8 cellular contexts compared by ENCODE assay signal in the genomic region with DNA sequence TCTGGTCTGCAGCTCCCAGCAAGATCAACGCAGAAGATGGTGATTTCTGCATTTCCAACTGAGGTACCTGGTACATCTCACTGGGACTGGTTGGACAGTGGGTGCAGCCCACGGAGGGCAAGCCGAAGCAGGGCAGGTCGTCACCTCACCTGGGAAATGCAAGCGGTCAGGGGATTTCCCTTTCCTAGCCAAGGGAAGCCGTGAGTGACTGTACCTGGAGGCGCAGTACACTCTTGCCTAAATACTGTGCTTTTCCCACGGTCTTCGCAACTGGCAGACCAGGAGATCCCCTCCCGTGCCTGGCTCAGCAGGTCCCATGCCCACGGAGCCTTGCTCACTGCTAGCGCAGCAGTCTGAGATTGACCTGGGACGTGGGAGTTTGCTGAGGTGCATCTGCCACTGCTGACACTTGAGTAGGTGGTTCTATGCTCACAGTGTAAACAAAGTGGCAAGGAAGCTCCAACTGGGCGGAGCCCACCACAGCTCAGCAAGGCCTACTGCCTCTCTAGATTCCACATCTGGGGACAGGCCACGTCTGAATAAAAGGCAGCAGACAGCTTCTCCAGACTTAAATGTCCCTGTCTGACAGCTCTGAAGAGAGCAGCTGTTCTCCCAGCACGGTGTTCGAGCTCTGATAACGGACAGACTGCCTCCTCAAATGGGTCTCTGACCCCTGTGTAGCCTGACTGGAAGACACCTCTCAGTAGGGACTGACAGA. TPM values are rescaled to one million over a fixed set of nuclear protein-coding genes. Genes with fewer than 3 reads are reported as not detected.
DNase-seq lines count a peak whose midpoint lies in the region; ATAC-seq and TF ChIP-seq lines count a peak whose summit lies in the region.
"Not testable (repeated sequence)": the region's sequence is repeated elsewhere in the genome, so short reads cannot be mapped to it uniquely, and the experiment has no call there.

No MANE protein-coding gene starts in this region.

- peaks cover 47% of the 10 kb centered on the region for H3K4me1 ChIP-seq in CD8-positive, alpha-beta T cell (ENCODE audit: insufficient read depth, low read length)

- H3K4me3 ChIP-seq in CD8-positive, alpha-beta T cell (ENCODE audit: low read depth, low read length): not testable (repeated sequence)

- not testable (repeated sequence) for H3K27me3 Mint-ChIP-seq in CD8-positive, alpha-beta T cell (ENCODE audit: low read depth); activated T-helper 1 cell treated with anti-CD3 and anti-CD28 coated beads, Interleukin-12 subunit alpha, Interleukin-12 subunit beta, Interleukin-2, Interleukin-4 antibody, amounts not matched to agents 30 ng/mL and 10 ng/mL and 1 ng/mL, durations not matched to agents 14 hours and 24 hours and 36 hours (ENCODE audit: insufficient read depth); activated naive CD8-positive, alpha-beta T cell treated with anti-CD3 and anti-CD28 coated beads, Interleukin-2, amount 50 U/mL, for 24 hours; memory B cell

- CTCF ChIA-PET in CD8-positive, alpha-beta T cell (lab: Charles Lee): interaction anchor here (0.9 kb wide), 1 partner anchor 50 kb away, joined by 3 read pairs; no protein-coding TSS in a partner anchor

- H3K27me3 ChIP-seq in CD8-positive, alpha-beta T cell (ENCODE audit: insufficient read depth, low read length): not testable (repeated sequence)

- not testable (repeated sequence) for H3K36me3 Mint-ChIP-seq in CD8-positive, alpha-beta T cell; activated T-helper 1 cell treated with anti-CD3 and anti-CD28 coated beads, Interleukin-12 subunit alpha, Interleukin-12 subunit beta, Interleukin-2, Interleukin-4 antibody, amounts not matched to agents 30 ng/mL and 10 ng/mL and 1 ng/mL, durations not matched to agents 14 hours and 24 hours and 36 hours (ENCODE audit: low read depth); activated naive CD8-positive, alpha-beta T cell treated with anti-CD3 and anti-CD28 coated beads, Interleukin-2, amount 50 U/mL, for 24 hours (ENCODE audit: low read depth)
- H3K36me3 Mint-ChIP-seq in memory B cell: peaks cover 17% of the 10 kb centered on the region

- intact Hi-C loops in CD8-positive, alpha-beta T cell (cut with DNase I, micrococcal nuclease): loop anchor here in 1 of 2 experiments (10.0 kb wide), 1 partner anchor 46 kb away; no protein-coding TSS in a partner anchor
- intact Hi-C loops in activated T-helper 1 cell treated with anti-CD3 and anti-CD28 coated beads, Interleukin-12 subunit alpha, Interleukin-12 subunit beta, Interleukin-2, Interleukin-4 antibody, amounts not matched to agents 30 ng/mL and 10 ng/mL and 1 ng/mL, durations not matched to agents 14 hours and 24 hours and 36 hours (cut with micrococcal nuclease): loop anchor here (1.0 to 5.0 kb wide), 5 partner anchors 28 to 178 kb away; partner anchors contain the start of genes FRYL, OCIAD1 and OCIAD2

- not testable (repeated sequence) for H3K9me3 ChIP-seq in CD8-positive, alpha-beta T cell (ENCODE audit: low read length)

- POLR2A ChIA-PET in CD8-positive, alpha-beta T cell (lab: Charles Lee): interaction anchor here (1.0 kb wide), 1 partner anchor 50 kb away, joined by 3 read pairs; no protein-coding TSS in a partner anchor

- peak overlapping the region; percentile 33 for H3K4me3 Mint-ChIP-seq in CD8-positive, alpha-beta T cell
- H3K4me3 Mint-ChIP-seq in activated T-helper 1 cell treated with anti-CD3 and anti-CD28 coated beads, Interleukin-12 subunit alpha, Interleukin-12 subunit beta, Interleukin-2, Interleukin-4 antibody, amounts not matched to agents 30 ng/mL and 10 ng/mL and 1 ng/mL, durations not matched to agents 14 hours and 24 hours and 36 hours: peak overlapping the region; percentile 59
- not testable (repeated sequence) for H3K4me3 Mint-ChIP-seq in activated naive CD8-positive, alpha-beta T cell treated with anti-CD3 and anti-CD28 coated beads, Interleukin-2, amount 50 U/mL, for 24 hours
- H3K4me3 Mint-ChIP-seq in memory B cell: peak overlapping the region; percentile 45

- not testable (repeated sequence) for H3K36me3 ChIP-seq in CD8-positive, alpha-beta T cell (ENCODE audit: insufficient read depth, low read length)

- H3K4me1 Mint-ChIP-seq in CD8-positive, alpha-beta T cell (ENCODE audit: low read depth): peaks cover 94% of the 10 kb centered on the region
- H3K4me1 Mint-ChIP-seq in activated T-helper 1 cell treated with anti-CD3 and anti-CD28 coated beads, Interleukin-12 subunit alpha, Interleukin-12 subunit beta, Interleukin-2, Interleukin-4 antibody, amounts not matched to agents 30 ng/mL and 10 ng/mL and 1 ng/mL, durations not matched to agents 14 hours and 24 hours and 36 hours (ENCODE audit: low read depth): peaks cover 82% of the 10 kb centered on the region
- peaks cover 78% of the 10 kb centered on the region for H3K4me1 Mint-ChIP-seq in activated naive CD8-positive, alpha-beta T cell treated with anti-CD3 and anti-CD28 coated beads, Interleukin-2, amount 50 U/mL, for 24 hours
- peaks cover 66% of the 10 kb centered on the region for H3K4me1 Mint-ChIP-seq in memory B cell

- DNase-seq in CD8-positive, alpha-beta T cell: peak in 5 of 7 experiments; percentile 22 to 58 (median 44)
- peak in 3 of 5 donors; percentile 6 to 11 (median 9) for DNase-seq in T-helper 1 cell
- DNase-seq in activated CD4-positive, alpha-beta T cell treated with anti-CD3 and anti-CD28 coated beads, Interleukin-2, amount 50 U/mL, for 48 hours: peak; percentile 41 to 46
- not testable (repeated sequence) for DNase-seq in activated T-helper 1 cell treated with anti-CD3 and anti-CD28 coated beads, Interleukin-12 subunit alpha, Interleukin-12 subunit beta, Interleukin-2, Interleukin-4 antibody, amounts not matched to agents 30 ng/mL and 10 ng/mL and 1 ng/mL, durations not matched to agents 14 hours and 24 hours and 36 hours (ENCODE audit: low spot score); memory B cell (ENCODE audit: low spot score in 2 of 2)
- DNase-seq in activated naive CD8-positive, alpha-beta T cell treated with anti-CD3 and anti-CD28 coated beads, Interleukin-2, amount 50 U/mL, for 24 hours: peak; percentile 29
- DNase-seq in stimulated activated CD4-positive, alpha-beta T cell treated with anti-CD3 and anti-CD28 coated beads, Interleukin-15, amount 100 ng/mL, for 48 hours (ENCODE audit: low read depth in 2 of 2): peak; percentile 11 to 33
- peak; percentile 7 to 21 for DNase-seq in stimulated activated CD8-positive, alpha-beta memory T cell treated with anti-CD3 and anti-CD28 coated beads, Interleukin-2, amount 100 ng/mL, for 48 hours (ENCODE audit: low read depth in 2 of 2)

- TF ChIP-seq CTCF in CD8-positive, alpha-beta T cell (IDR thresholded peaks at IDR 0.05): not testable (repeated sequence)

- not testable (repeated sequence) for H3K9me3 Mint-ChIP-seq in CD8-positive, alpha-beta T cell; activated T-helper 1 cell treated with anti-CD3 and anti-CD28 coated beads, Interleukin-12 subunit alpha, Interleukin-12 subunit beta, Interleukin-2, Interleukin-4 antibody, amounts not matched to agents 30 ng/mL and 10 ng/mL and 1 ng/mL, durations not matched to agents 14 hours and 24 hours and 36 hours; memory B cell
- peaks cover 11% of the 10 kb centered on the region for H3K9me3 Mint-ChIP-seq in activated naive CD8-positive, alpha-beta T cell treated with anti-CD3 and anti-CD28 coated beads, Interleukin-2, amount 50 U/mL, for 24 hours

- not testable (repeated sequence) for H3K27ac ChIP-seq in CD8-positive, alpha-beta T cell (ENCODE audit: low read depth, low read length)

- ATAC-seq in CD8-positive, alpha-beta T cell: peak; percentile 71
- ATAC-seq in activated naive CD8-positive, alpha-beta T cell treated with anti-CD3 and anti-CD28 coated beads, Interleukin-2, amount 50 U/mL, for 24 hours: peak; percentile 91
- not testable (repeated sequence) for ATAC-seq in memory B cell (ENCODE audit: low read depth)

- H3K27ac Mint-ChIP-seq in CD8-positive, alpha-beta T cell: peak overlapping the region; percentile 89
- peak overlapping the region; percentile 69 for H3K27ac Mint-ChIP-seq in activated T-helper 1 cell treated with anti-CD3 and anti-CD28 coated beads, Interleukin-12 subunit alpha, Interleukin-12 subunit beta, Interleukin-2, Interleukin-4 antibody, amounts not matched to agents 30 ng/mL and 10 ng/mL and 1 ng/mL, durations not matched to agents 14 hours and 24 hours and 36 hours
- H3K27ac Mint-ChIP-seq in activated naive CD8-positive, alpha-beta T cell treated with anti-CD3 and anti-CD28 coated beads, Interleukin-2, amount 50 U/mL, for 24 hours: not testable (repeated sequence)
- peak overlapping the region; percentile 28 for H3K27ac Mint-ChIP-seq in memory B cell

RNA-seq across cellular contexts. Expression of gene FRYL, which starts 51.1 kb away (rescaled TPM):
- total RNA-seq in CD8-positive, alpha-beta T cell: 10 to 100 TPM; 62.9 to 66.7 TPM
- total RNA-seq in activated T-helper 1 cell treated with anti-CD3 and anti-CD28 coated beads, Interleukin-12 subunit alpha, Interleukin-12 subunit beta, Interleukin-2, Interleukin-4 antibody, amounts not matched to agents 30 ng/mL and 10 ng/mL and 1 ng/mL, durations not matched to agents 14 hours and 24 hours and 36 hours: 70.3 and 80.0 TPM in 2 replicates
